In the genomic region with DNA sequence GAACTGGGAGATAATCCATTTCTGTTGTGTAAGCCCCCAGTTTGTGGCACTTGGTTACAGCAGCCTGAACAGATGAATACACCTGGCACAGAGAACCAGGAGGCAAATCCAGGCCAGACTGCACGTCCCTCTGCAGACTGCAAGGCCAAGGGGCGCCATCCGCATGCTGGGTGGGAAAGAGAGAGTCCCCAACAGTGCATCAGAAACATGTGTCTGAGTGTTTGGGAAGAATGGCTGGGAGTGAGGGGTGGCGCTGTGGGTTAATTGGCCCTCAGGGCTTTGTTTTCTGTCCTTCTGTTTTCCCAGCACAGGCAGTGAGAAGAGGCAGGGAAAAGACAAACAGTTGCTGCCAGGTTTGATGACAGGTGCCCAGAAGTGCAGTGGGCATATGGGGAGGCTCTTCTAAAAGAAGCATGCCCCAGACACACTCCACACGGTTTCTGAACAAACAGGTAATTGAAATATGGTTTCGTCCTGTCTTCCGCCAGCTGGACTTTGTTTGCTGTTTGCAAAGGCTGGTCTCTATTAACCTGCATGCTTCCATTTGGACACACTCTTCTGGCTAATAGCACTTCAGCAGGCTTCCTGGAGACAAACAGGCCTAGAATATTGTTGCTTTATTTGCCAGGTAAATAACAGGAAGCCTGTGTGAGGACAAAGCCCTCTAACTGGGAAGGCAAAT, we compare ENCODE assay signal across 15 cellular contexts. TPM values are rescaled to one million over a fixed set of nuclear protein-coding genes. Genes with fewer than 3 reads are reported as not detected.
DNase-seq lines count a peak whose midpoint lies in the region; TF ChIP-seq lines count a peak whose summit lies in the region.
"Had no signal": no experiment of that assay in that cellular context is flagged by ENCODE, and none has a peak within 500 bp of the region (broad histone marks: within the 10 kb centered on the region; RNA-seq: fewer than 3 reads in every experiment).

No MANE protein-coding gene starts in this region.

- H3K27ac ChIP-seq in RWPE1, result no peak overlapping the region
- H3K27ac ChIP-seq: left lung, neutrophil had no signal

- POLR2A ChIA-PET in RWPE1 (lab: Yijun Ruan, JAX; ENCODE audit: low non-redundant PET), result no interaction called here

- no peak for TF ChIP-seq CTCF in RWPE1 (conservative IDR thresholded peaks at IDR 0.05; ENCODE audit: low read depth)

- DNase-seq in NCI-H1105 treated with DMSO at 0.1 percent for 48 hours (lab: John Stamatoyannopoulos, UW), result peak; percentile 99
- peak; percentile 98 for DNase-seq in NCI-H2171 treated with DMSO at 0.1 percent for 48 hours (lab: John Stamatoyannopoulos, UW)
- DNase-seq in cerebellum (ENCODE audit: low spot score), result peak; percentile 44
- DNase-seq in retina, result peak; percentile 29
- DNase-seq in OCI-M2 (lab: John Stamatoyannopoulos, UW; ENCODE audit: unreplicated experiment), result no peak
- DNase-seq in mesenteric fat pad (ENCODE audit: low spot score), result no peak
- no peak for DNase-seq in RWPE1 (ENCODE audit: low spot score)
- DNase-seq: activated CD4-positive, alpha-beta T cell treated with anti-CD3 and anti-CD28 coated beads, Interleukin-2, amount 50 U/mL, for 48 hours; activated effector memory CD4-positive, alpha-beta T cell treated with anti-CD3 and anti-CD28 coated beads, Interleukin-2, amount 50 U/mL, for 16 hours; CD4-positive, alpha-beta T cell; IMR-90; left lung; small intestine; T1000 had no signal

- CTCF ChIA-PET in RWPE1 (lab: Yijun Ruan, JAX), result no interaction called here

RNA-seq across cellular contexts. Expression of a gene that starts 43.4 kb away (rescaled TPM):
- 36.0 TPM for total RNA-seq in cerebellum
- total RNA-seq in mesenteric fat pad, result 22.7 TPM

Comparison
In these comparisons a context has a peak if more than half of its experiments do, and no peak if none do; other contexts are left out.
1. DNase-seq: peak in NCI-H1105 treated with DMSO at 0.1 percent for 48 hours (single experiment), NCI-H2171 treated with DMSO at 0.1 percent for 48 hours (single experiment), cerebellum (single experiment) and retina (single experiment); none in OCI-M2 (single experiment), mesenteric fat pad (single experiment) and RWPE1 (single experiment).